ENCODE assay signal across 21 cellular contexts in the genomic region with DNA sequence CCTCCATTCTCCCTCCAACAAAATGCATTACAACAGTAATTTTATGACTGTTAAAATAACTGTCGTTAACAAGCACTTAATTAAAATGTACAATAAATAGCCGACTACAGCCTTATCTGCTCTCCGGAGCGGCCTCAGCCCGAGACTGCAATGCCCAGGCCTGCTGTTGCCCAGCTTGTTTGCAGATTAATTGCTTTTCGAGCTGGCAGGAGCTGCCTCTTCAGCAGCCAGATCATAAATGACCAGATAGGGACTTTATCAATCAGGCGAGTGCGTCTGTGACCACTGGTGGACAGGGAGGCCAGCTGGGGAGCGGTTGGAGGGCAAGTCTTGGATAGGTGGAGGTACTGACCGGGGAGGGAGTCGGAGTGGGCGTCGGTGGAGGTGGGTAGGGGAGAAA. TPM values are rescaled to one million over a fixed set of nuclear protein-coding genes. Genes with fewer than 3 reads are reported as not detected.
"Had no signal": no experiment of that assay in that cellular context is flagged by ENCODE, and none has a peak within 500 bp of the region (broad histone marks: within the 10 kb centered on the region; RNA-seq: fewer than 3 reads in every experiment).

No MANE protein-coding gene starts in this region.

- H3K27ac ChIP-seq: SJSA1, SK-N-MC had no signal

- H3K4me1 ChIP-seq: SJSA1 had no signal

- H3K4me3 ChIP-seq: SJSA1, SK-N-MC had no signal

- H3K36me3 ChIP-seq: SJSA1 had no signal

- DNase-seq: KBM-7, MV-4-11, NCI-H1048, NCI-H1105, NCI-H1436 treated with DMSO at 0.1 percent for 48 hours, NCI-H1694, NCI-H187 treated with DMSO at 0.1 percent for 48 hours, NCI-H2029 treated with DMSO at 0.1 percent for 48 hours, NCI-H2171 treated with DMSO at 0.1 percent for 48 hours, NCI-H345, NCI-H446 treated with DMSO at 0.1 percent for 48 hours, NCI-H510A treated with DMSO at 0.1 percent for 48 hours, NCI-H526, NCI-H774, Right ventricle myocardium superior, RPMI8226, SIG-M5, T-helper 1 cell had no signal

- H3K27me3 ChIP-seq: SJSA1 had no signal

- H3K9me3 ChIP-seq: SJSA1 had no signal

RNA-seq across cellular contexts. Expression of gene IRX3, which starts 30.7 kb away (rescaled TPM):
- total RNA-seq: HT-29 had no signal
